ENCODE assay signal across 1 cellular context in genomic region chr19:57746580-57747471, GRCh38.
TF ChIP-seq lines count a peak whose summit lies in the region.

ZNF776 (plus strand) TSS chr19:57746815; CDS start chr19:57747059, 244 bp downstream.

TF ChIP-seq in K562, 482 proteins besides CTCF, POLR2A, EP300 and RAD21 (continued from another document and continues in another):
- TF ChIP-seq, protein P1, sequence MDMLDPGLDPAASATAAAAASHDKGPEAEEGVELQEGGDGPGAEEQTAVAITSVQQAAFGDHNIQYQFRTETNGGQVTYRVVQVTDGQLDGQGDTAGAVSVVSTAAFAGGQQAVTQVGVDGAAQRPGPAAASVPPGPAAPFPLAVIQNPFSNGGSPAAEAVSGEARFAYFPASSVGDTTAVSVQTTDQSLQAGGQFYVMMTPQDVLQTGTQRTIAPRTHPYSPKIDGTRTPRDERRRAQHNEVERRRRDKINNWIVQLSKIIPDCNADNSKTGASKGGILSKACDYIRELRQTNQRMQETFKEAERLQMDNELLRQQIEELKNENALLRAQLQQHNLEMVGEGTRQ (CRISPR knock-in tag; IDR thresholded peaks at IDR 0.05), result no peak
- TF ChIP-seq CXXC5 (CRISPR knock-in tag; IDR thresholded peaks at IDR 0.05) (no peak; the same call in 1 of the 2 replicates), ZNF785 (CRISPR knock-in tag; IDR thresholded peaks at IDR 0.05) (no peak), ZBTB33 (CRISPR knock-in tag; IDR thresholded peaks at IDR 0.05) (peak; percentile 96), ZNF518B (CRISPR knock-in tag; IDR thresholded peaks at IDR 0.05) (no peak), HOXB6 (CRISPR knock-in tag; IDR thresholded peaks at IDR 0.05; ENCODE audit: borderline replicate concordance) (no peak), ZNF143 (CRISPR knock-in tag; IDR thresholded peaks at IDR 0.05) (peak; percentile 88), CREM (IDR thresholded peaks at IDR 0.05; ENCODE audit: low read depth) (peak; percentile 81), GATAD2B (IDR thresholded peaks at IDR 0.05; ENCODE audit: borderline replicate concordance) (no peak), ZNF41 (CRISPR knock-in tag; conservative IDR thresholded peaks at IDR 0.05) (no peak), POLR3G (IDR thresholded peaks at IDR 0.05; ENCODE audit: extremely low read depth, insufficient read length, insufficient replicate concordance) (no peak), ZNF764 (CRISPR knock-in tag; IDR thresholded peaks at IDR 0.05; ENCODE audit: low read depth) (no peak), SMARCE1 (IDR thresholded peaks at IDR 0.05) (no peak), HNRNPH1 (optimal IDR thresholded peaks at IDR 0.05; ENCODE audit: low read depth, low read length) (no peak), JUND (IDR thresholded peaks at IDR 0.05; ENCODE audit: borderline replicate concordance, low read depth, low read length) (no peak; the same call in 1 of the 2 replicates), JUND (tag; IDR thresholded peaks at IDR 0.05; ENCODE audit: borderline replicate concordance, low read depth, low read length) (peak; percentile 29; the same call in 1 of the 3 replicates), ETV1 (tag; conservative IDR thresholded peaks at IDR 0.05; ENCODE audit: low read depth) (no peak), L3MBTL2 (IDR thresholded peaks at IDR 0.05) (peak; percentile 55; the same call in 1 of the 2 replicates), XRCC4 (IDR thresholded peaks at IDR 0.05; ENCODE audit: extremely low read depth, insufficient read depth, insufficient read length) (no peak), ZNF384 (IDR thresholded peaks at IDR 0.05; ENCODE audit: low read depth, low read length) (no peak), RNF2 (IDR thresholded peaks at IDR 0.05) (no peak), HNRNPLL (IDR thresholded peaks at IDR 0.05; ENCODE audit: low read depth, low read length, poor library complexity, severe bottlenecking) (no peak), ETV6 (IDR thresholded peaks at IDR 0.05; ENCODE audit: borderline replicate concordance in 1 of 2, low read depth in 2 of 2, low read length in 1 of 2) (no peak), ETV6 (CRISPR knock-in tag; IDR thresholded peaks at IDR 0.05; ENCODE audit: borderline replicate concordance) (no peak), ELK1 (CRISPR knock-in tag; IDR thresholded peaks at IDR 0.05) (no peak), ZNF174 (CRISPR knock-in tag; IDR thresholded peaks at IDR 0.05) (no peak), FOS (IDR thresholded peaks at IDR 0.05; ENCODE audit: extremely low read depth, insufficient read length) (peak; percentile 78), ZBTB7A (IDR thresholded peaks at IDR 0.05; ENCODE audit: borderline replicate concordance, control insufficient read depth, low read depth, low read length) (peak; percentile 78; the same call in 1 of the 2 replicates), CSDE1 (IDR thresholded peaks at IDR 0.05) (no peak), ZNF23 (CRISPR knock-in tag; IDR thresholded peaks at IDR 0.05) (no peak), PURB (CRISPR knock-in tag; IDR thresholded peaks at IDR 0.05; ENCODE audit: low read depth) (no peak)
- TF ChIP-seq, protein P2, sequence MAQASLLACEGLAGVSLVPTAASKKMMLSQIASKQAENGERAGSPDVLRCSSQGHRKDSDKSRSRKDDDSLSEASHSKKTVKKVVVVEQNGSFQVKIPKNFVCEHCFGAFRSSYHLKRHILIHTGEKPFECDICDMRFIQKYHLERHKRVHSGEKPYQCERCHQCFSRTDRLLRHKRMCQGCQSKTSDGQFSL (CRISPR knock-in tag; IDR thresholded peaks at IDR 0.05), result no peak
- TF ChIP-seq, protein P2 (tag; IDR thresholded peaks at IDR 0.05), result no peak
- TF ChIP-seq, protein P3, sequence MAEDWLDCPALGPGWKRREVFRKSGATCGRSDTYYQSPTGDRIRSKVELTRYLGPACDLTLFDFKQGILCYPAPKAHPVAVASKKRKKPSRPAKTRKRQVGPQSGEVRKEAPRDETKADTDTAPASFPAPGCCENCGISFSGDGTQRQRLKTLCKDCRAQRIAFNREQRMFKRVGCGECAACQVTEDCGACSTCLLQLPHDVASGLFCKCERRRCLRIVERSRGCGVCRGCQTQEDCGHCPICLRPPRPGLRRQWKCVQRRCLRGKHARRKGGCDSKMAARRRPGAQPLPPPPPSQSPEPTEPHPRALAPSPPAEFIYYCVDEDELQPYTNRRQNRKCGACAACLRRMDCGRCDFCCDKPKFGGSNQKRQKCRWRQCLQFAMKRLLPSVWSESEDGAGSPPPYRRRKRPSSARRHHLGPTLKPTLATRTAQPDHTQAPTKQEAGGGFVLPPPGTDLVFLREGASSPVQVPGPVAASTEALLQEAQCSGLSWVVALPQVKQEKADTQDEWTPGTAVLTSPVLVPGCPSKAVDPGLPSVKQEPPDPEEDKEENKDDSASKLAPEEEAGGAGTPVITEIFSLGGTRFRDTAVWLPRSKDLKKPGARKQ (CRISPR knock-in tag; IDR thresholded peaks at IDR 0.05), result no peak
- TF ChIP-seq, protein P4, sequence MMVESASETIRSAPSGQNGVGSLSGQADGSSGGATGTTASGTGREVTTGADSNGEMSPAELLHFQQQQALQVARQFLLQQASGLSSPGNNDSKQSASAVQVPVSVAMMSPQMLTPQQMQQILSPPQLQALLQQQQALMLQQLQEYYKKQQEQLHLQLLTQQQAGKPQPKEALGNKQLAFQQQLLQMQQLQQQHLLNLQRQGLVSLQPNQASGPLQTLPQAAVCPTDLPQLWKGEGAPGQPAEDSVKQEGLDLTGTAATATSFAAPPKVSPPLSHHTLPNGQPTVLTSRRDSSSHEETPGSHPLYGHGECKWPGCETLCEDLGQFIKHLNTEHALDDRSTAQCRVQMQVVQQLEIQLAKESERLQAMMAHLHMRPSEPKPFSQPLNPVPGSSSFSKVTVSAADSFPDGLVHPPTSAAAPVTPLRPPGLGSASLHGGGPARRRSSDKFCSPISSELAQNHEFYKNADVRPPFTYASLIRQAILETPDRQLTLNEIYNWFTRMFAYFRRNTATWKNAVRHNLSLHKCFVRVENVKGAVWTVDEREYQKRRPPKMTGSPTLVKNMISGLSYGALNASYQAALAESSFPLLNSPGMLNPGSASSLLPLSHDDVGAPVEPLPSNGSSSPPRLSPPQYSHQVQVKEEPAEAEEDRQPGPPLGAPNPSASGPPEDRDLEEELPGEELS (CRISPR knock-in tag; IDR thresholded peaks at IDR 0.05; ENCODE audit: borderline replicate concordance), result no peak
- TF ChIP-seq, protein P5, sequence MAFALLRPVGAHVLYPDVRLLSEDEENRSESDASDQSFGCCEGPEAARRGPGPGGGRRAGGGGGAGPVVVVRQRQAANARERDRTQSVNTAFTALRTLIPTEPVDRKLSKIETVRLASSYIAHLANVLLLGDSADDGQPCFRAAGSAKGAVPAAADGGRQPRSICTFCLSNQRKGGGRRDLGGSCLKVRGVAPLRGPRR (CRISPR knock-in tag; IDR thresholded peaks at IDR 0.05), result no peak
- TF ChIP-seq, protein P6, sequence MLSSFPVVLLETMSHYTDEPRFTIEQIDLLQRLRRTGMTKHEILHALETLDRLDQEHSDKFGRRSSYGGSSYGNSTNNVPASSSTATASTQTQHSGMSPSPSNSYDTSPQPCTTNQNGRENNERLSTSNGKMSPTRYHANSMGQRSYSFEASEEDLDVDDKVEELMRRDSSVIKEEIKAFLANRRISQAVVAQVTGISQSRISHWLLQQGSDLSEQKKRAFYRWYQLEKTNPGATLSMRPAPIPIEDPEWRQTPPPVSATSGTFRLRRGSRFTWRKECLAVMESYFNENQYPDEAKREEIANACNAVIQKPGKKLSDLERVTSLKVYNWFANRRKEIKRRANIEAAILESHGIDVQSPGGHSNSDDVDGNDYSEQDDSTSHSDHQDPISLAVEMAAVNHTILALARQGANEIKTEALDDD (IDR thresholded peaks at IDR 0.05), result no peak
- TF ChIP-seq, protein P7, sequence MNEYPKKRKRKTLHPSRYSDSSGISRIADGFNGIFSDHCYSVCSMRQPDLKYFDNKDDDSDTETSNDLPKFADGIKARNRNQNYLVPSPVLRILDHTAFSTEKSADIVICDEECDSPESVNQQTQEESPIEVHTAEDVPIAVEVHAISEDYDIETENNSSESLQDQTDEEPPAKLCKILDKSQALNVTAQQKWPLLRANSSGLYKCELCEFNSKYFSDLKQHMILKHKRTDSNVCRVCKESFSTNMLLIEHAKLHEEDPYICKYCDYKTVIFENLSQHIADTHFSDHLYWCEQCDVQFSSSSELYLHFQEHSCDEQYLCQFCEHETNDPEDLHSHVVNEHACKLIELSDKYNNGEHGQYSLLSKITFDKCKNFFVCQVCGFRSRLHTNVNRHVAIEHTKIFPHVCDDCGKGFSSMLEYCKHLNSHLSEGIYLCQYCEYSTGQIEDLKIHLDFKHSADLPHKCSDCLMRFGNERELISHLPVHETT (CRISPR knock-in tag; conservative IDR thresholded peaks at IDR 0.05 in 1 of 2, IDR thresholded peaks at IDR 0.05 in 1 of 2), result peak in 1 of 2 experiments; percentile 53; a peak in 1 of 4 replicates
- TF ChIP-seq, protein P8, sequence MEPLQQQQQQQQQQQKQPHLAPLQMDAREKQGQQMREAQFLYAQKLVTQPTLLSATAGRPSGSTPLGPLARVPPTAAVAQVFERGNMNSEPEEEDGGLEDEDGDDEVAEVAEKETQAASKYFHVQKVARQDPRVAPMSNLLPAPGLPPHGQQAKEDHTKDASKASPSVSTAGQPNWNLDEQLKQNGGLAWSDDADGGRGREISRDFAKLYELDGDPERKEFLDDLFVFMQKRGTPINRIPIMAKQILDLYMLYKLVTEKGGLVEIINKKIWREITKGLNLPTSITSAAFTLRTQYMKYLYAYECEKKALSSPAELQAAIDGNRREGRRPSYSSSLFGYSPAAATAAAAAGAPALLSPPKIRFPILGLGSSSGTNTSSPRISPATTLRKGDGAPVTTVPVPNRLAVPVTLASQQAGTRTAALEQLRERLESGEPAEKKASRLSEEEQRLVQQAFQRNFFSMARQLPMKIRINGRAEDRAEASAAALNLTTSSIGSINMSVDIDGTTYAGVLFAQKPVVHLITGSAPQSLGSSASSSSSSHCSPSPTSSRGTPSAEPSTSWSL (CRISPR knock-in tag; IDR thresholded peaks at IDR 0.05; ENCODE audit: borderline replicate concordance), result no peak
